38 cellular contexts compared by ENCODE assay signal in genomic region chr20:53480913-53481312, GRCh38.
"Had no signal": no experiment of that assay in that cellular context is flagged by ENCODE, and none has a peak within 500 bp of the region (broad histone marks: within the 10 kb centered on the region; RNA-seq: fewer than 3 reads in every experiment).

No MANE protein-coding gene starts in this region.

- H3K9me3 ChIP-seq: ascending aorta, Peyer's patch had no signal

- ATAC-seq: activated CD8-positive, alpha-beta memory T cell treated with anti-CD3 and anti-CD28 coated beads, Interleukin-2, amount 10 ng/mL, durations not matched to agents 7 days and 5 days; activated T-cell treated with anti-CD3 and anti-CD28 coated beads, Interleukin-2, amount 50 U/mL, for 72 hours; activated T-helper 17 cell treated with anti-CD3 and anti-CD28 coated beads, Interleukin-2, amount 50 U/mL, for 72 hours; PC-3 had no signal

- H3K4me3 ChIP-seq: ascending aorta, cardiac muscle cell, Peyer's patch had no signal

- DNase-seq: activated CD4-positive, alpha-beta memory T cell treated with anti-CD3 and anti-CD28 coated beads, Interleukin-2, amount 10 ng/mL, durations not matched to agents 7 days and 5 days; activated CD4-positive, alpha-beta T cell treated with anti-CD3 and anti-CD28 coated beads for 1 hour; activated CD4-positive, alpha-beta T cell treated with anti-CD3 and anti-CD28 coated beads for 48 hours; activated CD4-positive, CD25-positive, alpha-beta regulatory T cell; activated CD8-positive, alpha-beta memory T cell treated with anti-CD3 and anti-CD28 coated beads for 24 hours; activated CD8-positive, alpha-beta memory T cell treated with anti-CD3 and anti-CD28 coated beads, Interleukin-2, amount 10 ng/mL, durations not matched to agents 7 days and 5 days; activated CD8-positive, alpha-beta memory T cell treated with anti-CD3 and anti-CD28 coated beads, Interleukin-2, amount 50 U/mL, for 48 hours; activated effector memory CD4-positive, alpha-beta T cell treated with anti-CD3 and anti-CD28 coated beads, Interleukin-2, amount 50 U/mL, for 16 hours; activated naive CD4-positive, alpha-beta T cell; activated naive CD4-positive, alpha-beta T cell treated with anti-CD3 and anti-CD28 coated beads, Interleukin-2, amount 50 U/mL, for 16 hours; activated naive CD8-positive, alpha-beta T cell treated with anti-CD3 and anti-CD28 coated beads for 36 hours; activated T-cell treated with anti-CD3 and anti-CD28 coated beads, Interleukin-2, amount 50 U/mL, for 72 hours; amygdala; IMR-90; Karpas-422; KBM-7; NCI-H1092 treated with DMSO at 0.1 percent for 48 hours; NCI-H1417; NCI-H146; NCI-H1930; NCI-H2081 treated with DMSO at 0.1 percent for 48 hours; NCI-H226; NCI-H510A; NCI-H526; NCI-H748 treated with DMSO at 0.1 percent for 48 hours; NK-92 treated with Interleukin-12 subunit alpha and Interleukin-12 subunit beta, amount 100 ng/mL, for 24 hours; PC-3; Peyer's patch; RPMI8226; SHP77 treated with DMSO at 0.1 percent for 48 hours; SW 1271; T-helper 1 cell; T-helper 2 cell; T-helper 9 cell; WERI-Rb-1 had no signal

- H3K4me1 ChIP-seq: ascending aorta, Peyer's patch had no signal

- H3K36me3 ChIP-seq: ascending aorta, cardiac muscle cell, Peyer's patch, WERI-Rb-1 had no signal

- H3K27ac ChIP-seq: ascending aorta, cardiac muscle cell, Peyer's patch, WERI-Rb-1 had no signal

- H3K27me3 ChIP-seq: ascending aorta, cardiac muscle cell, Peyer's patch had no signal
